Comparison of ENCODE assay signal across 21 cellular contexts in genomic region chr14:23432946-23433345, GRCh38. TPM values are rescaled to one million over a fixed set of nuclear protein-coding genes. Genes with fewer than 3 reads are reported as not detected.
A peak's percentile ranks its signal among the peaks of the same experiment; 100 is the strongest.
DNase-seq lines count a peak whose midpoint lies in the region; ATAC-seq, FAIRE-seq and TF ChIP-seq lines count a peak whose summit lies in the region.
"Had no signal": no experiment of that assay in that cellular context is flagged by ENCODE, and none has a peak within 500 bp of the region (broad histone marks: within the 10 kb centered on the region; RNA-seq: fewer than 3 reads in every experiment).

No MANE protein-coding gene starts in this region.

- H3K9me3 ChIP-seq in right atrium auricular region (no peaks in the 10 kb centered on the region), left ventricle myocardium inferior (replicated peaks) (no peaks in the 10 kb centered on the region), psoas muscle (no peaks in the 10 kb centered on the region)

- H3K4me1 ChIP-seq in right atrium auricular region (peaks cover 0 to 29% of the 10 kb centered on the region in 2 donors), left ventricle myocardium inferior (peaks cover 16% of the 10 kb centered on the region), psoas muscle (peaks cover 20% of the 10 kb centered on the region)

- intact Hi-C loops in left ventricle myocardium inferior (cut with micrococcal nuclease) (no loop called here), psoas muscle (cut with DNase I) (no loop called here)

- ATAC-seq in psoas muscle: peak in 1 of 4 donors; percentile 6

- no peak for TF ChIP-seq CTCF in right atrium auricular region (IDR thresholded peaks at IDR 0.05)
- no peak for TF ChIP-seq CTCF in left ventricle myocardium inferior (IDR thresholded peaks at IDR 0.05; ENCODE audit: borderline replicate concordance)
- TF ChIP-seq CTCF in psoas muscle (IDR thresholded peaks at IDR 0.05): no peak
- TF ChIP-seq CTCF in D721Med (IDR thresholded peaks at IDR 0.05; ENCODE audit: insufficient read depth, missing control alignments): no peak

- 51 to 69% (median 60%) methylated on average over 10 of the region's 10 CpGs for WGBS in psoas muscle, 3 donors

- H3K36me3 ChIP-seq in right atrium auricular region: peaks cover 40% of the 10 kb centered on the region
- H3K36me3 ChIP-seq in left ventricle myocardium inferior: peaks cover 59% of the 10 kb centered on the region
- H3K36me3 ChIP-seq in psoas muscle (ENCODE audit: insufficient read depth in 1 of 2, low read depth in 1 of 2): peaks cover 0 to 5% of the 10 kb centered on the region in 2 donors

- no peak for FAIRE-seq in D721Med (lab: Jason Lieb, UNC)
- FAIRE-seq: H54 had no signal

- peak; percentile 3 for DNase-seq in activated CD4-positive, CD25-positive, alpha-beta regulatory T cell treated with anti-CD3 and anti-CD28 coated beads, Interleukin-2, amount 50 U/mL, for 72 hours
- DNase-seq in activated CD4-positive, CD25-positive, alpha-beta regulatory T cell (lab: John Stamatoyannopoulos, UW): no peak
- no peak for DNase-seq in right atrium auricular region (ENCODE audit: low spot score)
- DNase-seq in left ventricle myocardium inferior: no peak
- DNase-seq in psoas muscle: no peak
- no peak for DNase-seq in nucleus accumbens (lab: John Stamatoyannopoulos, UW)
- no peak for DNase-seq in caudate nucleus (lab: John Stamatoyannopoulos, UW)
- DNase-seq in D721Med (ENCODE audit: insufficient read length, low spot score): no peak
- DNase-seq: AML-193, DMS79, HFFc6, KBM-7, NCI-H1105 treated with DMSO at 0.1 percent for 48 hours, NCI-H1694, NCI-H510A treated with DMSO at 0.1 percent for 48 hours, NCI-H774 had no signal

- H3K27me3 ChIP-seq in right atrium auricular region: no peaks in the 10 kb centered on the region
- no peaks in the 10 kb centered on the region for H3K27me3 ChIP-seq in left ventricle myocardium inferior (ENCODE audit: low read depth)
- H3K27me3 ChIP-seq in psoas muscle (ENCODE audit: insufficient read depth in 3 of 3, low read length in 2 of 3): no peaks in the 10 kb centered on the region

- H3K4me3 ChIP-seq in right atrium auricular region (peak overlapping the region; percentile 27 to 32), left ventricle myocardium inferior (no peak overlapping the region), psoas muscle (peak overlapping the region; percentile 53)

- H3K27ac ChIP-seq in right atrium auricular region: peak overlapping the region; percentile 82 to 92
- no peak overlapping the region for H3K27ac ChIP-seq in left ventricle myocardium inferior (replicated peaks)
- peak overlapping the region; percentile 60 for H3K27ac ChIP-seq in psoas muscle
- no peak overlapping the region for H3K27ac ChIP-seq in caudate nucleus (ENCODE audit: low read depth, low read length)
- H3K27ac ChIP-seq: 22Rv1, C4-2B had no signal

RNA-seq across cellular contexts. Expression of gene MYH7, which starts 2.5 kb away (rescaled TPM):
- 1,000 to 10,000 TPM; 1,082 to 4,592 TPM for total RNA-seq in right atrium auricular region
- 14,853 TPM for total RNA-seq in left ventricle myocardium inferior
- over 10,000 TPM in 1 of 4 donors, 1,000 to 10,000 TPM in 3; 4,588 to 15,830 (median 8,724) TPM for total RNA-seq in psoas muscle
- 1,000 to 10,000 TPM; 1,035 to 2,043 (median 1,534) TPM for polyA plus RNA-seq in psoas muscle
- total RNA-seq: HFFc6, OCI-LY7, RPMI7951 had no signal

RNA-seq across cellular contexts. Expression of gene MYH6, which starts 24.9 kb away (rescaled TPM):
- total RNA-seq in right atrium auricular region: over 10,000 TPM in 1 of 2 donors, 1,000 to 10,000 TPM in 1; 8,253 to 13,240 TPM
- total RNA-seq in left ventricle myocardium inferior: 1,823 TPM
- total RNA-seq in psoas muscle: 100 to 1,000 TPM in 3 of 4 donors, 10 to 100 TPM in 1; 44.1 to 532 (median 191) TPM
- 100 to 1,000 TPM in 1 of 3 donors, 10 to 100 TPM in 2; 50.3 to 143 (median 60.7) TPM for polyA plus RNA-seq in psoas muscle
- total RNA-seq: HFFc6, OCI-LY7, RPMI7951 had no signal

RNA-seq across cellular contexts. Expression of gene NGDN, which starts 36.6 kb away (rescaled TPM):
- total RNA-seq in right atrium auricular region: 10 to 100 TPM; 19.5 to 24.3 TPM
- 17.2 TPM for total RNA-seq in left ventricle myocardium inferior
- total RNA-seq in psoas muscle: 10 to 100 TPM; 20.3 to 49.9 (median 30.1) TPM
- 10 to 100 TPM; 60.7 to 91.1 (median 90.1) TPM for polyA plus RNA-seq in psoas muscle

RNA-seq across cellular contexts. Expression of gene CMTM5, which starts 56.1 kb away (rescaled TPM):
- total RNA-seq in right atrium auricular region: not detected
- 1.0 TPM for total RNA-seq in left ventricle myocardium inferior
- not detected for total RNA-seq in psoas muscle
- under 1 TPM; 0.20 to 0.63 (median 0.32) TPM for polyA plus RNA-seq in psoas muscle
- total RNA-seq: HFFc6, OCI-LY7 had no signal

Comparison
In these comparisons a context has a peak if more than half of its experiments do, and no peak if none do; other contexts are left out.
1. H3K27ac ChIP-seq: peak in right atrium auricular region (2 of 2) and psoas muscle (single experiment); none in left ventricle myocardium inferior (single experiment) and caudate nucleus (single experiment).